21 cellular contexts compared by ENCODE assay signal in the genomic region with DNA sequence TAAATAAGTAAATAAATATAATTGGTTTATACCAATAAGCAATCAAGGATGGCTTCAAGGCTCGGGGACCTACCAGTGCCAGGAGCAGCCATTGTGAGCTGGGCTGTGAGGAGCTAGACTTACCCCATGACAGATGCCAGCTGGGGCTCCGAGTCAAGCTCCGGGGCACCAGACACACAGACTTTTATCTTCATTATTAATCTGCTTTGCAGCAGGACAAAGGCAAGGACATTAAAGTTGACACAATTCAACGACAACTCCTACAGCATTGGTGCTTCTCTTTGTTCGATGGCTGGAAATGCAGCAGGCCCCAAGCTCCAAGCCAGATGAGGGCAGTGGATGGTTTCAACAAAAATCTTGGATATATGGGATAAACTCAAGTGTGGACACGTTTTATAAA.
A peak's percentile ranks its signal among the peaks of the same experiment; 100 is the strongest.
DNase-seq lines count a peak whose midpoint lies in the region; ATAC-seq and TF ChIP-seq lines count a peak whose summit lies in the region.
"Had no signal": no experiment of that assay in that cellular context is flagged by ENCODE, and none has a peak within 500 bp of the region (broad histone marks: within the 10 kb centered on the region; RNA-seq: fewer than 3 reads in every experiment).

No MANE protein-coding gene starts in this region.

- H3K4me1 ChIP-seq in GM23338 (ENCODE audit: insufficient read depth) (peaks cover 19% of the 10 kb centered on the region), endodermal cell (ENCODE audit: control insufficient read depth, insufficient read depth, low read length) (no peaks in the 10 kb centered on the region)

- H3K4me1 Mint-ChIP-seq in GM23338 = peaks cover 23% of the 10 kb centered on the region
- H3K4me1 Mint-ChIP-seq in endodermal cell = peaks cover 4% of the 10 kb centered on the region
- H3K4me1 Mint-ChIP-seq: CD4-positive, alpha-beta memory T cell had no signal

- H3K36me3 Mint-ChIP-seq in GM23338 (ENCODE audit: low read depth) (peaks cover 42% of the 10 kb centered on the region), endodermal cell (ENCODE audit: low read depth) (peaks cover 3% of the 10 kb centered on the region)
- H3K36me3 Mint-ChIP-seq: CD4-positive, alpha-beta memory T cell had no signal

- H3K9me3 ChIP-seq in endodermal cell (ENCODE audit: control insufficient read depth, low read length) = peaks cover 26% of the 10 kb centered on the region
- H3K9me3 ChIP-seq: A549 had no signal

- H3K27ac Mint-ChIP-seq in GM23338 = no peak overlapping the region
- H3K27ac Mint-ChIP-seq in endodermal cell = no peak overlapping the region
- H3K27ac Mint-ChIP-seq: CD4-positive, alpha-beta memory T cell had no signal

- no peak overlapping the region for H3K9ac ChIP-seq in endodermal cell (ENCODE audit: extremely low read depth, low read length, poor library complexity, severe bottlenecking)

- H3K79me2 ChIP-seq in GM23338 (replicated peaks; ENCODE audit: insufficient read depth) = no peaks in the 10 kb centered on the region

- 95 to 100% methylated on average over 2 to 6 of the region's 6 CpGs for WGBS in endodermal cell (ENCODE audit: insufficient coverage in 1 of 2, insufficient read length in 1 of 2), 2 experiments

- H3K9me3 Mint-ChIP-seq in GM23338 (peaks cover 44% of the 10 kb centered on the region), endodermal cell (peaks cover 35% of the 10 kb centered on the region)

- peaks cover 1% of the 10 kb centered on the region; the same call in 1 of the 2 replicates for H3F3A ChIP-seq in GM23338 (replicated peaks; ENCODE audit: low read depth)

- H3K4me3 ChIP-seq in GM23338 = no peak overlapping the region
- H3K4me3 ChIP-seq in endodermal cell (ENCODE audit: low read length) = no peak overlapping the region
- H3K4me3 ChIP-seq: A549, GM12878 had no signal

- H3K27me3 Mint-ChIP-seq in GM23338 (ENCODE audit: insufficient read depth, low read depth, poor library complexity) (peaks cover 4% of the 10 kb centered on the region), endodermal cell (ENCODE audit: insufficient read depth) (no peaks in the 10 kb centered on the region)

- H3K4me2 ChIP-seq in GM23338 = no peak overlapping the region
- H3K4me2 ChIP-seq: A549 had no signal

- ATAC-seq in GM23338 = no peak
- ATAC-seq: A549, GM12878, HCT116 had no signal

- DNase-seq in NCI-H82 (lab: John Stamatoyannopoulos, UW) = peak; percentile 38
- no peak for DNase-seq in NCI-H82 treated with DMSO at 0.1 percent for 48 hours (lab: John Stamatoyannopoulos, UW; ENCODE audit: unreplicated experiment)
- DNase-seq in GM23338 (ENCODE audit: low spot score) = no peak
- no peak for DNase-seq in endodermal cell
- DNase-seq in hippocampal formation (lab: John Stamatoyannopoulos, UW) = no peak
- no peak for DNase-seq in NCI-H2107 treated with DMSO at 0.1 percent for 48 hours (lab: John Stamatoyannopoulos, UW; ENCODE audit: unreplicated experiment)
- DNase-seq in RKO (ENCODE audit: low spot score) = no peak
- DNase-seq: 8988T; ACHN; AML-193; C1 segment of cervical spinal cord; Calu3; CD4-positive, alpha-beta memory T cell; COR-L47; DMS79; EL; GDM1; H7 had no signal

- H3K4me3 Mint-ChIP-seq in GM23338 = no peak overlapping the region
- no peak overlapping the region for H3K4me3 Mint-ChIP-seq in endodermal cell
- H3K4me3 Mint-ChIP-seq: CD4-positive, alpha-beta memory T cell had no signal

- H3K36me3 ChIP-seq in GM23338 (ENCODE audit: insufficient read depth) = peaks cover 14% of the 10 kb centered on the region; the same call in 1 of the 2 replicates
- H3K36me3 ChIP-seq in endodermal cell (ENCODE audit: control insufficient read depth, insufficient read depth, low read length) = no peaks in the 10 kb centered on the region

- H4K20me1 ChIP-seq in GM23338 (replicated peaks; ENCODE audit: insufficient read depth) = no peaks in the 10 kb centered on the region

- no peaks in the 10 kb centered on the region for H3K27me3 ChIP-seq in GM23338 (ENCODE audit: insufficient read depth)
- no peaks in the 10 kb centered on the region for H3K27me3 ChIP-seq in endodermal cell (ENCODE audit: control insufficient read depth, insufficient read depth, low read length, poor library complexity, severe bottlenecking)

- peaks cover 6% of the 10 kb centered on the region for H3K9me2 ChIP-seq in GM23338 (ENCODE audit: insufficient read depth)

- H3K27ac ChIP-seq in GM23338 (ENCODE audit: low read depth) (no peak overlapping the region), endodermal cell (ENCODE audit: low read depth, low read length) (peak overlapping the region; percentile 29)
- H3K27ac ChIP-seq: A549 had no signal

- no peak for TF ChIP-seq CTCF in GM23338 (conservative IDR thresholded peaks at IDR 0.05; ENCODE audit: low read depth in 2 of 2)
- TF ChIP-seq CTCF in endodermal cell (conservative IDR thresholded peaks at IDR 0.05) = no peak

- H2AFZ ChIP-seq in GM23338 = peak overlapping the region; percentile 73; the same call in 1 of the 2 replicates

TF ChIP-seq in GM23338, 12 proteins besides CTCF, POLR2A, EP300 and RAD21:
- TF ChIP-seq EZH2 (IDR thresholded peaks at IDR 0.05; ENCODE audit: low read depth, unreplicated experiment) = no peak
- no peak for TF ChIP-seq ZNF114 (CRISPR knock-in tag; IDR thresholded peaks at IDR 0.05)
- TF ChIP-seq STAT1 (IDR thresholded peaks at IDR 0.05; ENCODE audit: unreplicated experiment) = no peak
- no peak for TF ChIP-seq ZNF331 (CRISPR knock-in tag; IDR thresholded peaks at IDR 0.05; ENCODE audit: low read depth)
- TF ChIP-seq POLR2AphosphoS5 (IDR thresholded peaks at IDR 0.05; ENCODE audit: low read depth) = no peak
- TF ChIP-seq JUNB (IDR thresholded peaks at IDR 0.05; ENCODE audit: unreplicated experiment) = no peak
- TF ChIP-seq EZH2phosphoT487 (IDR thresholded peaks at IDR 0.05; ENCODE audit: unreplicated experiment) = no peak
- TF ChIP-seq, protein P1, sequence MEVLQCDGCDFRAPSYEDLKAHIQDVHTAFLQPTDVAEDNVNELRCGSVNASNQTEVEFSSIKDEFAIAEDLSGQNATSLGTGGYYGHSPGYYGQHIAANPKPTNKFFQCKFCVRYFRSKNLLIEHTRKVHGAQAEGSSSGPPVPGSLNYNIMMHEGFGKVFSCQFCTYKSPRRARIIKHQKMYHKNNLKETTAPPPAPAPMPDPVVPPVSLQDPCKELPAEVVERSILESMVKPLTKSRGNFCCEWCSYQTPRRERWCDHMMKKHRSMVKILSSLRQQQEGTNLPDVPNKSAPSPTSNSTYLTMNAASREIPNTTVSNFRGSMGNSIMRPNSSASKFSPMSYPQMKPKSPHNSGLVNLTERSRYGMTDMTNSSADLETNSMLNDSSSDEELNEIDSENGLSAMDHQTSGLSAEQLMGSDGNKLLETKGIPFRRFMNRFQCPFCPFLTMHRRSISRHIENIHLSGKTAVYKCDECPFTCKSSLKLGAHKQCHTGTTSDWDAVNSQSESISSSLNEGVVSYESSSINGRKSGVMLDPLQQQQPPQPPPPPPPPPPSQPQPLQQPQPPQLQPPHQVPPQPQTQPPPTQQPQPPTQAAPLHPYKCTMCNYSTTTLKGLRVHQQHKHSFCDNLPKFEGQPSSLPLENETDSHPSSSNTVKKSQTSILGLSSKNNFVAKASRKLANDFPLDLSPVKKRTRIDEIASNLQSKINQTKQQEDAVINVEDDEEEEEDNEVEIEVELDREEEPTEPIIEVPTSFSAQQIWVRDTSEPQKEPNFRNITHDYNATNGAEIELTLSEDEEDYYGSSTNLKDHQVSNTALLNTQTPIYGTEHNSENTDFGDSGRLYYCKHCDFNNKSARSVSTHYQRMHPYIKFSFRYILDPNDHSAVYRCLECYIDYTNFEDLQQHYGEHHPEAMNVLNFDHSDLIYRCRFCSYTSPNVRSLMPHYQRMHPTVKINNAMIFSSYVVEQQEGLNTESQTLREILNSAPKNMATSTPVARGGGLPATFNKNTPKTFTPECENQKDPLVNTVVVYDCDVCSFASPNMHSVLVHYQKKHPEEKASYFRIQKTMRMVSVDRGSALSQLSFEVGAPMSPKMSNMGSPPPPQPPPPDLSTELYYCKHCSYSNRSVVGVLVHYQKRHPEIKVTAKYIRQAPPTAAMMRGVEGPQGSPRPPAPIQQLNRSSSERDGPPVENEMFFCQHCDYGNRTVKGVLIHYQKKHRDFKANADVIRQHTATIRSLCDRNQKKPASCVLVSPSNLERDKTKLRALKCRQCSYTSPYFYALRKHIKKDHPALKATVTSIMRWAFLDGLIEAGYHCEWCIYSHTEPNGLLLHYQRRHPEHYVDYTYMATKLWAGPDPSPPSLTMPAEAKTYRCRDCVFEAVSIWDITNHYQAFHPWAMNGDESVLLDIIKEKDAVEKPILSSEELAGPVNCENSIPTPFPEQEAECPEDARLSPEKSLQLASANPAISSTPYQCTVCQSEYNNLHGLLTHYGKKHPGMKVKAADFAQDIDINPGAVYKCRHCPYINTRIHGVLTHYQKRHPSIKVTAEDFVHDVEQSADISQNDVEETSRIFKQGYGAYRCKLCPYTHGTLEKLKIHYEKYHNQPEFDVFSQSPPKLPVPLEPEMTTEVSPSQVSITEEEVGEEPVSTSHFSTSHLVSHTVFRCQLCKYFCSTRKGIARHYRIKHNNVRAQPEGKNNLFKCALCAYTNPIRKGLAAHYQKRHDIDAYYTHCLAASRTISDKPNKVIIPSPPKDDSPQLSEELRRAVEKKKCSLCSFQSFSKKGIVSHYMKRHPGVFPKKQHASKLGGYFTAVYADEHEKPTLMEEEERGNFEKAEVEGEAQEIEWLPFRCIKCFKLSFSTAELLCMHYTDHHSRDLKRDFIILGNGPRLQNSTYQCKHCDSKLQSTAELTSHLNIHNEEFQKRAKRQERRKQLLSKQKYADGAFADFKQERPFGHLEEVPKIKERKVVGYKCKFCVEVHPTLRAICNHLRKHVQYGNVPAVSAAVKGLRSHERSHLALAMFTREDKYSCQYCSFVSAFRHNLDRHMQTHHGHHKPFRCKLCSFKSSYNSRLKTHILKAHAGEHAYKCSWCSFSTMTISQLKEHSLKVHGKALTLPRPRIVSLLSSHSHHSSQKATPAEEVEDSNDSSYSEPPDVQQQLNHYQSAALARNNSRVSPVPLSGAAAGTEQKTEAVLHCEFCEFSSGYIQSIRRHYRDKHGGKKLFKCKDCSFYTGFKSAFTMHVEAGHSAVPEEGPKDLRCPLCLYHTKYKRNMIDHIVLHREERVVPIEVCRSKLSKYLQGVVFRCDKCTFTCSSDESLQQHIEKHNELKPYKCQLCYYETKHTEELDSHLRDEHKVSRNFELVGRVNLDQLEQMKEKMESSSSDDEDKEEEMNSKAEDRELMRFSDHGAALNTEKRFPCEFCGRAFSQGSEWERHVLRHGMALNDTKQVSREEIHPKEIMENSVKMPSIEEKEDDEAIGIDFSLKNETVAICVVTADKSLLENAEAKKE (CRISPR knock-in tag; IDR thresholded peaks at IDR 0.05) = no peak
